ENCODE assay signal across 1 cellular context in the genomic region with DNA sequence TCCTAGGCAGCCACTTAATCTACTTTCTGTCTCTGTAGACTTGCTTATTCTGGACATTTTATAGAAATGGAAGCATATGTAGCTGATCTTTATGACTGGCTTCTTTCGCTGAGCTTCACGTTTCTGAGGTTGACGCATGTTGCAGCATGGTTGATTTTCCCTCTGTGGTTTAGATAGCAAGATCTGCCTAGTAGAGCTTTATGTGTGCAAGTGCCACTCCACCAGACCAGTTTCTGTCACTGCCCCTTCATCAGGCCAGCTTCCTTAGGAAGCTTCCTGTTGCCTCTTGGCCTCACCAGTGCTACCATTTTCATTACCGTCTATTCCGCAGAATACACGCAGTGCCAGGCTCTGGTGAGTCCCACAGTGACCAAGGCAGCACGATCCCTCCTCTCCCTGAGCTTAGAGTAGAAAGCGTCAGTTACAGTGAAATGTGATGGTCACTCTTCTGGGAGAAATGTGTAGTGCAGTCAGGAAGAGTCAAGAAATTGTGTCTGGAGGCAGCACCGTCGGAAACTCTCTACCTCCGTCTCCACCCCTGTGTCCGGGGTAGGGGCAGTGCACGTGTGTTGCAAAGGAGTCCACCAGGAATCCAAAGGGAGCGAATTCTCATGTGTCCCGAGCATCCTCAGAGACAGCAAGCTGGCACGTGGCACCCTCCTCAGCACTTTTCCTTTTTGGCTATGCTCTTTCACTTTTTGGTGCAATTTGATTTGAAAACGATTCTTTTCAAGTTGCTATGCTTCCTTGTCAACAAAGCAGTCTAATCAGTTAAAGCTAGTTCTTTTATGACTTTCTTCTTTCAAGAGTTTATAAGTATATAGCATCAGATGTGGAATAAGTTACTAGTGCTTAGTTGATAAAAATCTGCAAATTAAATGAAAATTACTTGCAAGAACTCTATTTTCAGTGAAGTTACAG.
TF ChIP-seq lines count a peak whose summit lies in the region.

No MANE protein-coding gene starts in this region.

TF ChIP-seq in WTC11, 78 proteins besides CTCF, POLR2A, EP300 and RAD21 (continued from another document):
- TF ChIP-seq ZNF396 (CRISPR knock-in tag; IDR thresholded peaks at IDR 0.05; ENCODE audit: borderline replicate concordance): no peak
- TF ChIP-seq CREB1 (CRISPR knock-in tag; IDR thresholded peaks at IDR 0.05): no peak
- no peak for TF ChIP-seq ZNF138 (CRISPR knock-in tag; conservative IDR thresholded peaks at IDR 0.05)
- no peak for TF ChIP-seq RORB (CRISPR knock-in tag; IDR thresholded peaks at IDR 0.05)
- no peak for TF ChIP-seq KAT7 (CRISPR knock-in tag; IDR thresholded peaks at IDR 0.05; ENCODE audit: borderline replicate concordance)
- TF ChIP-seq, protein P1, sequence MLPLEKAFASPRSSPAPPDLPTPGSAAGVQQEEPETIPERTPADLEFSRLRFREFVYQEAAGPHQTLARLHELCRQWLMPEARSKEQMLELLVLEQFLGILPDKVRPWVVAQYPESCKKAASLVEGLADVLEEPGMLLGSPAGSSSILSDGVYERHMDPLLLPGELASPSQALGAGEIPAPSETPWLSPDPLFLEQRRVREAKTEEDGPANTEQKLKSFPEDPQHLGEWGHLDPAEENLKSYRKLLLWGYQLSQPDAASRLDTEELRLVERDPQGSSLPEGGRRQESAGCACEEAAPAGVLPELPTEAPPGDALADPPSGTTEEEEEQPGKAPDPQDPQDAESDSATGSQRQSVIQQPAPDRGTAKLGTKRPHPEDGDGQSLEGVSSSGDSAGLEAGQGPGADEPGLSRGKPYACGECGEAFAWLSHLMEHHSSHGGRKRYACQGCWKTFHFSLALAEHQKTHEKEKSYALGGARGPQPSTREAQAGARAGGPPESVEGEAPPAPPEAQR (CRISPR knock-in tag; IDR thresholded peaks at IDR 0.05): no peak
- TF ChIP-seq, protein P2, sequence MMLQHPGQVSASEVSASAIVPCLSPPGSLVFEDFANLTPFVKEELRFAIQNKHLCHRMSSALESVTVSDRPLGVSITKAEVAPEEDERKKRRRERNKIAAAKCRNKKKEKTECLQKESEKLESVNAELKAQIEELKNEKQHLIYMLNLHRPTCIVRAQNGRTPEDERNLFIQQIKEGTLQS (CRISPR knock-in tag; conservative IDR thresholded peaks at IDR 0.05): no peak
- TF ChIP-seq, protein P3, sequence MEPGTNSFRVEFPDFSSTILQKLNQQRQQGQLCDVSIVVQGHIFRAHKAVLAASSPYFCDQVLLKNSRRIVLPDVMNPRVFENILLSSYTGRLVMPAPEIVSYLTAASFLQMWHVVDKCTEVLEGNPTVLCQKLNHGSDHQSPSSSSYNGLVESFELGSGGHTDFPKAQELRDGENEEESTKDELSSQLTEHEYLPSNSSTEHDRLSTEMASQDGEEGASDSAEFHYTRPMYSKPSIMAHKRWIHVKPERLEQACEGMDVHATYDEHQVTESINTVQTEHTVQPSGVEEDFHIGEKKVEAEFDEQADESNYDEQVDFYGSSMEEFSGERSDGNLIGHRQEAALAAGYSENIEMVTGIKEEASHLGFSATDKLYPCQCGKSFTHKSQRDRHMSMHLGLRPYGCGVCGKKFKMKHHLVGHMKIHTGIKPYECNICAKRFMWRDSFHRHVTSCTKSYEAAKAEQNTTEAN (CRISPR knock-in tag; IDR thresholded peaks at IDR 0.05): no peak
- no peak for TF ChIP-seq NFYB (CRISPR knock-in tag; conservative IDR thresholded peaks at IDR 0.05; ENCODE audit: low read depth)
- TF ChIP-seq, protein P4, sequence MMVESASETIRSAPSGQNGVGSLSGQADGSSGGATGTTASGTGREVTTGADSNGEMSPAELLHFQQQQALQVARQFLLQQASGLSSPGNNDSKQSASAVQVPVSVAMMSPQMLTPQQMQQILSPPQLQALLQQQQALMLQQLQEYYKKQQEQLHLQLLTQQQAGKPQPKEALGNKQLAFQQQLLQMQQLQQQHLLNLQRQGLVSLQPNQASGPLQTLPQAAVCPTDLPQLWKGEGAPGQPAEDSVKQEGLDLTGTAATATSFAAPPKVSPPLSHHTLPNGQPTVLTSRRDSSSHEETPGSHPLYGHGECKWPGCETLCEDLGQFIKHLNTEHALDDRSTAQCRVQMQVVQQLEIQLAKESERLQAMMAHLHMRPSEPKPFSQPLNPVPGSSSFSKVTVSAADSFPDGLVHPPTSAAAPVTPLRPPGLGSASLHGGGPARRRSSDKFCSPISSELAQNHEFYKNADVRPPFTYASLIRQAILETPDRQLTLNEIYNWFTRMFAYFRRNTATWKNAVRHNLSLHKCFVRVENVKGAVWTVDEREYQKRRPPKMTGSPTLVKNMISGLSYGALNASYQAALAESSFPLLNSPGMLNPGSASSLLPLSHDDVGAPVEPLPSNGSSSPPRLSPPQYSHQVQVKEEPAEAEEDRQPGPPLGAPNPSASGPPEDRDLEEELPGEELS (CRISPR knock-in tag; IDR thresholded peaks at IDR 0.05): no peak
